ENCODE assay signal across 11 cellular contexts in the genomic region with DNA sequence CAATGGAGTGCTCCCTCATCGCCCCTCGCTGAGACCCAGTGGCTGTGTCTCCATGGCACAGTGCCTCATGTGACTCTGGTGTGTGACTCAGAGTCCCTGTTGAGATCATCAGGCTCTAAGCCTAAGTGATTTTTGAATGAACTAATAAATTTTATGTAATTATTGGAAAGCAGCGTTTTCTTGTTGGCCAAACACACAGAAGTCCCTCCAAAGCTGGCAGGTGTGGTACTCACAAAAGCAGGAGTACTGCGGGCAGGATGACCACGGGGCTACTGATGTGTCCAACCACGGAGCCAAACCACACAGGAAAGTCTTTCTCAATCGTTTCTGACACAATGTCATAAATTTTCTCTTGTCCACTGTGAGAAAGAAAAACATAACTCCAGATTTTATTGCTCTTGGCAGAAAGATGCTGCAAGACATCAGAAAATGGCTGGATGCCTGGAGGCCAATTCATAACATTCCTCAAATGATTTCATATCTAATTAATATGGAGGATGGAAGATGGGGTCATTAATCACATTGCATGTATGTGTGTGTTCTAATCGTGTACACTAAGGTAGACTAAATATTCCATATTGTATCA. TPM values are rescaled to one million over a fixed set of nuclear protein-coding genes. Genes with fewer than 3 reads are reported as not detected.
DNase-seq lines count a peak whose midpoint lies in the region; ATAC-seq and TF ChIP-seq lines count a peak whose summit lies in the region.
"Had no signal": no experiment of that assay in that cellular context is flagged by ENCODE, and none has a peak within 500 bp of the region (broad histone marks: within the 10 kb centered on the region; RNA-seq: fewer than 3 reads in every experiment).

No MANE protein-coding gene starts in this region.

- H3K27ac Mint-ChIP-seq in activated naive CD4-positive, alpha-beta T cell treated with anti-CD3 and anti-CD28 coated beads for 36 hours: no peak overlapping the region

- peaks cover 2% of the 10 kb centered on the region for H3K36me3 Mint-ChIP-seq in activated naive CD4-positive, alpha-beta T cell treated with anti-CD3 and anti-CD28 coated beads for 36 hours (ENCODE audit: low read depth)

- peaks cover 6% of the 10 kb centered on the region for H3K4me1 Mint-ChIP-seq in activated naive CD4-positive, alpha-beta T cell treated with anti-CD3 and anti-CD28 coated beads for 36 hours (ENCODE audit: low read depth)

- H3K36me3 ChIP-seq in mucosa of descending colon (ENCODE audit: low read depth): no peaks in the 10 kb centered on the region
- H3K36me3 ChIP-seq: stomach had no signal

- H3K27me3 Mint-ChIP-seq in activated naive CD4-positive, alpha-beta T cell treated with anti-CD3 and anti-CD28 coated beads for 36 hours (ENCODE audit: low read depth): no peaks in the 10 kb centered on the region

- TF ChIP-seq CTCF in AG04449 (IDR thresholded peaks at IDR 0.05; ENCODE audit: insufficient read depth, low read length, missing control alignments) (no peak), choroid plexus epithelial cell (conservative IDR thresholded peaks at IDR 0.05; ENCODE audit: low read depth, low read length) (no peak), mucosa of descending colon (IDR thresholded peaks at IDR 0.05) (no peak)

- POLR2A ChIA-PET in AG04449 (lab: Yijun Ruan, JAX): interaction anchor here (0.6 to 3.8 kb wide), 3 partner anchors 11 to 29 kb away, joined by 3 to 22 read pairs (median 3); no protein-coding TSS in a partner anchor

- H3K4me3 ChIP-seq in AG04449 (ENCODE audit: low read depth, low read length): no peak overlapping the region
- no peak overlapping the region for H3K4me3 ChIP-seq in choroid plexus epithelial cell (ENCODE audit: low read depth, low read length)
- H3K4me3 ChIP-seq in mucosa of descending colon: no peak overlapping the region
- H3K4me3 ChIP-seq: stomach had no signal

- H3K4me3 Mint-ChIP-seq in activated naive CD4-positive, alpha-beta T cell treated with anti-CD3 and anti-CD28 coated beads for 36 hours: no peak overlapping the region

- H3K9me3 Mint-ChIP-seq in activated naive CD4-positive, alpha-beta T cell treated with anti-CD3 and anti-CD28 coated beads for 36 hours: no peaks in the 10 kb centered on the region

- intact Hi-C loops in mucosa of descending colon (cut with DNase I, micrococcal nuclease): loop anchor here in 1 of 2 donors (10.0 kb wide), 1 partner anchor 64 kb away; no protein-coding TSS in a partner anchor
- intact Hi-C loops in activated naive CD4-positive, alpha-beta T cell treated with anti-CD3 and anti-CD28 coated beads for 36 hours (cut with micrococcal nuclease): loop anchor here (5.0 kb wide), 1 partner anchor 231 kb away; no protein-coding TSS in a partner anchor

- ATAC-seq in mucosa of descending colon (peak; percentile 13), HG03442 (IDR thresholded peaks at IDR 0.05; ENCODE audit: unreplicated experiment) (no peak)

- no peaks in the 10 kb centered on the region for H3K9me3 ChIP-seq in mucosa of descending colon
- H3K9me3 ChIP-seq: stomach had no signal

- DNase-seq in AG04449 (ENCODE audit: low read depth, low spot score): peak; percentile 77
- DNase-seq in M059J (ENCODE audit: low read depth): peak; percentile 82
- peak; percentile 95 for DNase-seq in choroid plexus epithelial cell (ENCODE audit: low read depth)
- DNase-seq in mucosa of descending colon: peak in 1 of 3 donors; percentile 26
- no peak for DNase-seq in activated naive CD4-positive, alpha-beta T cell treated with anti-CD3 and anti-CD28 coated beads for 36 hours
- DNase-seq in SW480 (ENCODE audit: low spot score): no peak
- no peak for DNase-seq in amygdala (lab: John Stamatoyannopoulos, UW)
- DNase-seq: effector memory CD4-positive, alpha-beta T cell; occipital lobe; stomach had no signal

- peaks cover 6% of the 10 kb centered on the region for H3K4me1 ChIP-seq in mucosa of descending colon (ENCODE audit: low read depth)
- H3K4me1 ChIP-seq: stomach had no signal

- CTCF ChIA-PET in AG04449 (lab: Yijun Ruan, JAX): interaction anchor here (2.0 to 6.1 kb wide), 4 partner anchors 10 to 72 kb away, joined by 15 to 51 read pairs (median 22); no protein-coding TSS in a partner anchor
- CTCF ChIA-PET in activated naive CD4-positive, alpha-beta T cell treated with anti-CD3 and anti-CD28 coated beads for 36 hours (lab: Charles Lee): interaction anchor here (0.6 to 6.3 kb wide), 4 partner anchors 60 to 241 kb away, joined by 3 to 65 read pairs (median 16); no protein-coding TSS in a partner anchor

RNA-seq across cellular contexts. Expression of gene STARD5, which starts 14.6 kb away (rescaled TPM):
- total RNA-seq in M059J (2014; rRNA removed; shearing (Covaris generic)): 0.71 and 2.0 TPM in 2 replicates
- total RNA-seq in mucosa of descending colon: 10 to 100 TPM; 16.6 to 38.9 (median 33.4) TPM
- 10 to 100 TPM; 10.1 to 11.7 TPM for total RNA-seq in activated naive CD4-positive, alpha-beta T cell treated with anti-CD3 and anti-CD28 coated beads for 36 hours

RNA-seq across cellular contexts. Expression of gene TMC3, which starts 35.5 kb away (rescaled TPM):
- not detected in 2 replicates for total RNA-seq in M059J (2014; rRNA removed; shearing (Covaris generic))
- under 1 TPM in 1 of 3 donors, not detected in 2; 0.95 TPM for total RNA-seq in mucosa of descending colon
- total RNA-seq in activated naive CD4-positive, alpha-beta T cell treated with anti-CD3 and anti-CD28 coated beads for 36 hours: not detected

Comparison
In these comparisons a context has a peak if more than half of its experiments do, and no peak if none do; other contexts are left out.
1. DNase-seq: peak in AG04449 (single experiment), M059J (single experiment) and choroid plexus epithelial cell (single experiment); none in activated naive CD4-positive, alpha-beta T cell treated with anti-CD3 and anti-CD28 coated beads for 36 hours (single experiment), SW480 (single experiment) and amygdala (0 of 56).